ENCODE assay signal across 23 cellular contexts in the genomic region with DNA sequence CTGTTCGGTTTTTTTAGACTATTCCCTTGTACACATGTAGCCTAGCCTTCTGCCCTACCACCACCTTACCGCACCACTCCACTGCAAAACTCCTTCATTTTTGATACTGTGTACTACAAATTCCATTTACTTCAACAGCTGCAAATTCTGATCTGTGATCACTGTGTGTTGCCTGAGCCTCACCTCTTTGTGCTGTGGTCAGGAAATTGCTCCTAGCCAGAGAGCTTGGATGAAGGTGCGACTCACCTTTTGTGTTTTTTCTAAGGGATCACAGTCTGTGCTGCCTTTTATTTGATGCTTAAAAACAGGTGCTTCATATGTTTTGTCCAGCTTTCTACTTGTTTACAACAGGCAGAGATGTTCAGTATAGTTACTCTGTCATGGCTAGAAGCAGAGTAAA. TPM values are rescaled to one million over a fixed set of nuclear protein-coding genes. Genes with fewer than 3 reads are reported as not detected.
DNase-seq lines count a peak whose midpoint lies in the region; ATAC-seq and TF ChIP-seq lines count a peak whose summit lies in the region.
"Had no signal": no experiment of that assay in that cellular context is flagged by ENCODE, and none has a peak within 500 bp of the region (broad histone marks: within the 10 kb centered on the region; RNA-seq: fewer than 3 reads in every experiment).

No MANE protein-coding gene starts in this region.

- no peak overlapping the region for H3K9ac ChIP-seq in smooth muscle cell (ENCODE audit: low read depth)

- H3K36me3 ChIP-seq in smooth muscle cell (ENCODE audit: low read depth), result no peaks in the 10 kb centered on the region
- H3K36me3 ChIP-seq: colonic mucosa, esophagus squamous epithelium, heart left ventricle, prostate gland had no signal

- H3K27me3 Mint-ChIP-seq in activated T-cell treated with anti-CD3 and anti-CD28 coated beads, Interleukin-2, amount 50 U/mL, for 24 hours, result no peaks in the 10 kb centered on the region
- no peaks in the 10 kb centered on the region for H3K27me3 Mint-ChIP-seq in T-cell
- H3K27me3 Mint-ChIP-seq: activated CD4-positive, alpha-beta memory T cell treated with anti-CD3 and anti-CD28 coated beads, Interleukin-2, amount 10 ng/mL, durations not matched to agents 7 days and 5 days had no signal

- H3K9me3 ChIP-seq in smooth muscle cell (replicated peaks; ENCODE audit: low read depth), result no peaks in the 10 kb centered on the region
- H3K9me3 ChIP-seq: colonic mucosa, esophagus squamous epithelium, heart left ventricle, prostate gland had no signal

- peak overlapping the region; percentile 2 for H3K27ac Mint-ChIP-seq in activated T-cell treated with anti-CD3 and anti-CD28 coated beads, Interleukin-2, amount 50 U/mL, for 24 hours
- H3K27ac Mint-ChIP-seq in T-cell, result peak overlapping the region; percentile 36 to 50
- H3K27ac Mint-ChIP-seq: activated CD4-positive, alpha-beta memory T cell treated with anti-CD3 and anti-CD28 coated beads, Interleukin-2, amount 10 ng/mL, durations not matched to agents 7 days and 5 days had no signal

- no peak overlapping the region for H3K27ac ChIP-seq in foreskin keratinocyte
- peak overlapping the region; percentile 43 for H3K27ac ChIP-seq in smooth muscle cell (ENCODE audit: low read depth)
- H3K27ac ChIP-seq: colonic mucosa, esophagus squamous epithelium, heart left ventricle, prostate gland, SK-N-MC had no signal

- peak overlapping the region; percentile 17 for H3K4me2 ChIP-seq in smooth muscle cell

- peaks cover 6% of the 10 kb centered on the region for H3F3A ChIP-seq in smooth muscle cell (ENCODE audit: low read depth)

- H3K27me3 ChIP-seq in foreskin keratinocyte (no peaks in the 10 kb centered on the region), smooth muscle cell (ENCODE audit: low read depth) (no peaks in the 10 kb centered on the region)
- H3K27me3 ChIP-seq: colonic mucosa, esophagus squamous epithelium, heart left ventricle had no signal

- no peak overlapping the region for H2AFZ ChIP-seq in smooth muscle cell (ENCODE audit: low read depth)

- ATAC-seq in T-cell (replicated peaks in 1 of 4) (peak in 1 of 4 experiments; percentile 38), foreskin keratinocyte (peak; percentile 83), GM19455 (IDR thresholded peaks at IDR 0.05; ENCODE audit: unreplicated experiment) (no peak), HG02610 (IDR thresholded peaks at IDR 0.05; ENCODE audit: unreplicated experiment) (no peak)
- ATAC-seq: heart left ventricle had no signal

- H4K20me1 ChIP-seq in smooth muscle cell (ENCODE audit: low read depth), result peaks cover 94% of the 10 kb centered on the region

- POLR2A ChIA-PET in T-cell (lab: Charles Lee), result interaction anchor here in 1 of 2 donors (0.8 kb wide), 1 partner anchor 17 kb away, joined by 3 read pairs; no protein-coding TSS in a partner anchor

- no peak for DNase-seq in activated T-cell treated with anti-CD3 and anti-CD28 coated beads, Interleukin-2, amount 50 U/mL, for 24 hours
- no peak for DNase-seq in activated T-cell treated with anti-CD3 and anti-CD28 coated beads, Interleukin-2, amount 50 U/mL, for 1 hour
- DNase-seq in T-cell, result no peak
- peak in 1 of 2 donors; percentile 35 for DNase-seq in foreskin keratinocyte
- DNase-seq in smooth muscle cell (lab: John Stamatoyannopoulos, UW; ENCODE audit: unreplicated experiment), result no peak
- DNase-seq in activated naive CD4-positive, alpha-beta T cell treated with anti-CD3 and anti-CD28 coated beads, Interleukin-2, amount 50 U/mL, for 16 hours, result no peak
- DNase-seq: ACHN; activated CD4-positive, alpha-beta memory T cell treated with anti-CD3 and anti-CD28 coated beads, Interleukin-2, amount 10 ng/mL, durations not matched to agents 7 days and 5 days; activated effector memory CD4-positive, alpha-beta T cell treated with Interleukin-2 at 50 U/mL for 16 hours; anterior cingulate cortex; colonic mucosa; COR-L47; esophagus squamous epithelium; heart left ventricle; IMR-90; NCI-H1105; NCI-H2227 treated with DMSO at 0.1 percent for 48 hours; OCI-M1; stimulated activated CD4-positive, alpha-beta T cell treated with anti-CD3 and anti-CD28 coated beads, Interleukin-12 subunit alpha, Interleukin-12 subunit beta, amount 100 ng/mL, for 4 hours had no signal

- no peak overlapping the region for H3K4me3 ChIP-seq in smooth muscle cell
- H3K4me3 ChIP-seq: colonic mucosa, esophagus squamous epithelium, heart left ventricle, prostate gland, SK-N-MC had no signal

- H3K4me3 Mint-ChIP-seq in activated T-cell treated with anti-CD3 and anti-CD28 coated beads, Interleukin-2, amount 50 U/mL, for 24 hours, result no peak overlapping the region
- no peak overlapping the region for H3K4me3 Mint-ChIP-seq in T-cell
- H3K4me3 Mint-ChIP-seq: activated CD4-positive, alpha-beta memory T cell treated with anti-CD3 and anti-CD28 coated beads, Interleukin-2, amount 10 ng/mL, durations not matched to agents 7 days and 5 days had no signal

- 89% methylated on average over 3 of the region's 3 CpGs for WGBS in smooth muscle cell (ENCODE audit: low lambda C conversion rate)

- peaks cover 89% of the 10 kb centered on the region for H3K79me2 ChIP-seq in smooth muscle cell (ENCODE audit: low read depth)

- CTCF ChIA-PET in T-cell (lab: Charles Lee), result interaction anchor here (0.8 to 4.9 kb wide), 2 partner anchors 25 to 120 kb away, joined by 4 to 29 read pairs; a partner anchor contains a TSS

- H3K4me1 ChIP-seq in foreskin keratinocyte (peaks cover 3% of the 10 kb centered on the region), smooth muscle cell (ENCODE audit: low read depth) (peaks cover 9% of the 10 kb centered on the region)
- H3K4me1 ChIP-seq: colonic mucosa, prostate gland had no signal

- H3K36me3 Mint-ChIP-seq in activated T-cell treated with anti-CD3 and anti-CD28 coated beads, Interleukin-2, amount 50 U/mL, for 24 hours (ENCODE audit: low read depth), result peaks cover 20% of the 10 kb centered on the region
- H3K36me3 Mint-ChIP-seq in T-cell, result peaks cover 14% of the 10 kb centered on the region

- no peak for TF ChIP-seq CTCF in foreskin keratinocyte (conservative IDR thresholded peaks at IDR 0.05)
- TF ChIP-seq CTCF in smooth muscle cell (IDR thresholded peaks at IDR 0.05; ENCODE audit: borderline replicate concordance, insufficient read depth, poor library complexity, severe bottlenecking), result no peak

- no peaks in the 10 kb centered on the region for H3K9me3 Mint-ChIP-seq in activated T-cell treated with anti-CD3 and anti-CD28 coated beads, Interleukin-2, amount 50 U/mL, for 24 hours
- no peaks in the 10 kb centered on the region for H3K9me3 Mint-ChIP-seq in T-cell
- H3K9me3 Mint-ChIP-seq: activated CD4-positive, alpha-beta memory T cell treated with anti-CD3 and anti-CD28 coated beads, Interleukin-2, amount 10 ng/mL, durations not matched to agents 7 days and 5 days had no signal

- peaks cover 62% of the 10 kb centered on the region for H3K4me1 Mint-ChIP-seq in activated T-cell treated with anti-CD3 and anti-CD28 coated beads, Interleukin-2, amount 50 U/mL, for 24 hours (ENCODE audit: low read depth)
- peaks cover 51 to 58% (median 55%) of the 10 kb centered on the region in 3 donors for H3K4me1 Mint-ChIP-seq in T-cell

RNA-seq across cellular contexts. Expression of a gene that starts 31.5 kb away (rescaled TPM):
- total RNA-seq in T-cell, result 10 to 100 TPM; 59.0 to 73.5 (median 71.9) TPM
- 38.5 TPM in 2 replicates for total RNA-seq in foreskin keratinocyte
- 9.5 and 12.1 TPM in 2 replicates for polyA plus RNA-seq in foreskin keratinocyte
- total RNA-seq in smooth muscle cell, result 68.3 and 72.9 TPM in 2 replicates
- polyA plus RNA-seq in smooth muscle cell, result 25.9 and 32.6 TPM in 2 replicates
